Comparison of ENCODE assay signal across 9 cellular contexts in the genomic region with DNA sequence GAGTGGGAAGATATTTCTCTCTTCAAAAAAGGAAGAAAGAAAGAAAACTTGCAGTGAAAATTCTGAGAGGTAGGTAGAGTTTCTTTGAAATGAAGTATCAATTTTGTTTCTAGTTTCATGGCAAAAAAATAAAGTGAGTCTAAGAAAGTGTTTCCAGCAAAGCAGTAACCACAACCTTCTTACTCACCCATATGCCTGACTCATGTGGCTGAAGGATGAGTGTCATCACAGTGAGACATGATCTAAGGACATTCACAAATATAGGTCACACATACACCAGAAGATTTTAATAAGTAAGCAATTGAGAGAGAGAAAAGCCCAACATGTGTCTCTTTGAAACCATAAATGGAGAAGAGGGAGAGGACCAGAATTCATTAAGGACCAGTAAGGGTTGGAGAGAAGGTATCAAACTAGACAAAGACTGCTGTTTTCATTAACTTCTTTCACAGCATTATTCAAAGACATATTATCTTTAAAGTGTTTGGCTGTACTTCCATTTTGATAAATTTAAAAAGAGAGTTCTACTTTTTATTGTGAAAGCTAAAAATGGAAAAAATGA.
DNase-seq lines count a peak whose midpoint lies in the region; ATAC-seq and TF ChIP-seq lines count a peak whose summit lies in the region.
"Had no signal": no experiment of that assay in that cellular context is flagged by ENCODE, and none has a peak within 500 bp of the region (broad histone marks: within the 10 kb centered on the region; RNA-seq: fewer than 3 reads in every experiment).

No MANE protein-coding gene starts in this region.

- H3K27ac Mint-ChIP-seq in type B pancreatic cell: no peak overlapping the region

- no peak overlapping the region for H3K4me3 ChIP-seq in fibroblast of pulmonary artery (replicated peaks; ENCODE audit: low read depth, low read length)

- no peak for TF ChIP-seq CTCF in fibroblast of pulmonary artery (IDR thresholded peaks at IDR 0.05; ENCODE audit: low read length, missing control alignments)
- TF ChIP-seq CTCF in type B pancreatic cell (conservative IDR thresholded peaks at IDR 0.05): no peak

- DNase-seq in HK-2 (ENCODE audit: unreplicated experiment): peak; percentile 27
- peak; percentile 4 for DNase-seq in fibroblast of pulmonary artery (ENCODE audit: low read depth)
- no peak for DNase-seq in NCI-H187 (lab: John Stamatoyannopoulos, UW)
- no peak for DNase-seq in NCI-H2171 (lab: John Stamatoyannopoulos, UW)
- DNase-seq in NCI-H146 treated with DMSO at 0.1 percent for 48 hours (lab: John Stamatoyannopoulos, UW; ENCODE audit: unreplicated experiment): no peak
- no peak for DNase-seq in type B pancreatic cell (ENCODE audit: extremely low spot score, unreplicated experiment)

- no peaks in the 10 kb centered on the region for H3K9me3 Mint-ChIP-seq in type B pancreatic cell

- no peaks in the 10 kb centered on the region for H3K27me3 Mint-ChIP-seq in type B pancreatic cell

- H3K36me3 Mint-ChIP-seq in type B pancreatic cell: no peaks in the 10 kb centered on the region

- H3K4me3 Mint-ChIP-seq in type B pancreatic cell: no peak overlapping the region
- H3K4me3 Mint-ChIP-seq: neural crest cell had no signal

- peak; percentile 99 for ATAC-seq in GM18508 (IDR thresholded peaks at IDR 0.05; ENCODE audit: insufficient read depth, unreplicated experiment)
- ATAC-seq in GM21723 (IDR thresholded peaks at IDR 0.05; ENCODE audit: unreplicated experiment): peak; percentile 96

- H3K4me1 Mint-ChIP-seq in type B pancreatic cell (ENCODE audit: unreplicated experiment): peaks cover 5% of the 10 kb centered on the region

Comparison
In these comparisons a context has a peak if more than half of its experiments do, and no peak if none do; other contexts are left out.
1. DNase-seq: peak in HK-2 (single experiment) and fibroblast of pulmonary artery (single experiment); none in NCI-H187 (0 of 2), NCI-H2171 (single experiment), NCI-H146 treated with DMSO at 0.1 percent for 48 hours (single experiment) and type B pancreatic cell (single experiment).